ENCODE assay signal across 24 cellular contexts in the genomic region with DNA sequence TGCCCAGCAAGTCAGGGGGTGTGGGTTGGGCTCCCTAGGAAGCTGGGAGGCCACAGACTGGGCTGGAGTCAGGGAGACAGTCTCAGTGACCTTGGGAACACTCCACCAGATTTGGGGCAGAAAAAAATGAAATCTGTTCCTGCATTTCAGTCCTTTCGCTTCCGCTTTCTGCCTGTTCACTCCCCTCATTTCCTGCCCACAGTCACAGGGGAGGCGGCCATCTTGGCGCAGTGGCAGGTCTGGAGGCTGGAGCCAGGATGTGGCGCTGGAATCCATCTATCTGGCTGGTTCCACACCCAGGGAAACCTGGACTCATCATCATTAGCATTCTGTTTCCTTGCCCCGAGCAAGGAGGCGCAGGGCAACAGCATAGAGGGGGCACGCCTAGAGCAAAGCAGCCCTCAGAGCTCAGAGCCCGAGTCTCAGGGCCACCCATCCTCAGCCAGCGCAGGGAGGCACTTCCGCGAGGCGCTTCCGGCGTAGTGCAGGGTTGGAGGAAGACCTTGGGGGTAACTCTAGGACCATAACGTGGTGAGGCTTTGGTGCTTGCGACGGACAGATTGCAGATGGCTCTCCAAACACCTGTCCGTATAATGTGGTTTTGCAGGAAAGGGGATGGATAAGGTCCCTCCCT.
A peak's percentile ranks its signal among the peaks of the same experiment; 100 is the strongest.
DNase-seq lines count a peak whose midpoint lies in the region; ATAC-seq and TF ChIP-seq lines count a peak whose summit lies in the region.
"Had no signal": no experiment of that assay in that cellular context is flagged by ENCODE, and none has a peak within 500 bp of the region (broad histone marks: within the 10 kb centered on the region; RNA-seq: fewer than 3 reads in every experiment).

No MANE protein-coding gene starts in this region.

- H3K27ac Mint-ChIP-seq in GM23338 = no peak overlapping the region
- H3K27ac Mint-ChIP-seq in glutamatergic neuron (ENCODE audit: unreplicated experiment) = peak overlapping the region; percentile 43
- H3K27ac Mint-ChIP-seq in T-helper 2 cell treated with Interferon-gamma antibody and Interleukin-4, amounts not matched to agents 5 μg/mL and 100 μg/mL, for 36 hours = no peak overlapping the region
- no peak overlapping the region for H3K27ac Mint-ChIP-seq in activated CD4-positive, alpha-beta T cell treated with anti-CD3 and anti-CD28 coated beads, Interleukin-2, amount 10 ng/mL, durations not matched to agents 7 days and 5 days
- H3K27ac Mint-ChIP-seq: activated T-helper 17 cell treated with anti-CD3 and anti-CD28 coated beads, Interleukin-2, amount 50 U/mL, for 72 hours; nephron progenitor cell; stimulated activated naive CD8-positive, alpha-beta T cell treated with anti-CD3 and anti-CD28 coated beads, Interleukin-15, Interleukin-2, amounts not matched to agents 100 ng/mL and 50 ng/mL, for 24 hours had no signal

- H3K36me3 ChIP-seq in GM23338 (ENCODE audit: insufficient read depth) = no peaks in the 10 kb centered on the region
- H3K36me3 ChIP-seq: adrenal gland, prostate gland had no signal

- no peaks in the 10 kb centered on the region for H3K4me1 ChIP-seq in GM23338 (ENCODE audit: insufficient read depth)
- H3K4me1 ChIP-seq: adrenal gland, prostate gland had no signal

- no peak for ATAC-seq in GM23338
- ATAC-seq: activated T-helper 17 cell treated with anti-CD3 and anti-CD28 coated beads, Interleukin-2, amount 50 U/mL, for 72 hours had no signal

- H3K27me3 Mint-ChIP-seq in GM23338 (ENCODE audit: insufficient read depth, low read depth, poor library complexity) (peaks cover 9% of the 10 kb centered on the region), glutamatergic neuron (ENCODE audit: unreplicated experiment) (peaks cover 6% of the 10 kb centered on the region)
- H3K27me3 Mint-ChIP-seq in T-helper 2 cell treated with Interferon-gamma antibody and Interleukin-4, amounts not matched to agents 5 μg/mL and 100 μg/mL, for 36 hours (ENCODE audit: low read depth) = peaks cover 94% of the 10 kb centered on the region
- peaks cover 93% of the 10 kb centered on the region for H3K27me3 Mint-ChIP-seq in activated CD4-positive, alpha-beta T cell treated with anti-CD3 and anti-CD28 coated beads, Interleukin-2, amount 10 ng/mL, durations not matched to agents 7 days and 5 days

- H3K36me3 Mint-ChIP-seq in GM23338 (ENCODE audit: low read depth) (no peaks in the 10 kb centered on the region), glutamatergic neuron (ENCODE audit: unreplicated experiment) (no peaks in the 10 kb centered on the region)
- no peaks in the 10 kb centered on the region for H3K36me3 Mint-ChIP-seq in T-helper 2 cell treated with Interferon-gamma antibody and Interleukin-4, amounts not matched to agents 5 μg/mL and 100 μg/mL, for 36 hours (ENCODE audit: low read depth)
- no peaks in the 10 kb centered on the region for H3K36me3 Mint-ChIP-seq in activated CD4-positive, alpha-beta T cell treated with anti-CD3 and anti-CD28 coated beads, Interleukin-2, amount 10 ng/mL, durations not matched to agents 7 days and 5 days (ENCODE audit: low read depth)

- H3K9me3 Mint-ChIP-seq in GM23338 = no peaks in the 10 kb centered on the region; the same call in 2 of the 3 replicates
- peaks cover 2% of the 10 kb centered on the region for H3K9me3 Mint-ChIP-seq in glutamatergic neuron (ENCODE audit: unreplicated experiment)
- no peaks in the 10 kb centered on the region for H3K9me3 Mint-ChIP-seq in T-helper 2 cell treated with Interferon-gamma antibody and Interleukin-4, amounts not matched to agents 5 μg/mL and 100 μg/mL, for 36 hours
- no peaks in the 10 kb centered on the region for H3K9me3 Mint-ChIP-seq in activated CD4-positive, alpha-beta T cell treated with anti-CD3 and anti-CD28 coated beads, Interleukin-2, amount 10 ng/mL, durations not matched to agents 7 days and 5 days
- H3K9me3 Mint-ChIP-seq: activated T-helper 17 cell treated with anti-CD3 and anti-CD28 coated beads, Interleukin-2, amount 50 U/mL, for 72 hours; nephron progenitor cell had no signal

- no peaks in the 10 kb centered on the region for H3K79me2 ChIP-seq in GM23338 (replicated peaks; ENCODE audit: insufficient read depth)

- DNase-seq in CD1c-positive myeloid dendritic cell (ENCODE audit: extremely low spot score) (peak; percentile 62), GM23338 (ENCODE audit: low spot score) (no peak), RPMI8226 (peak; percentile 36), glutamatergic neuron (no peak), SW480 (ENCODE audit: low spot score) (no peak)
- no peak for DNase-seq in T-helper 2 cell treated with Interferon-gamma antibody and Interleukin-4, amounts not matched to agents 5 μg/mL and 100 μg/mL, for 36 hours (ENCODE audit: low spot score)
- DNase-seq in activated CD4-positive, alpha-beta T cell treated with anti-CD3 and anti-CD28 coated beads, Interleukin-2, amount 10 ng/mL, durations not matched to agents 7 days and 5 days = no peak
- no peak for DNase-seq in activated naive CD4-positive, alpha-beta T cell (lab: John Stamatoyannopoulos, UW)
- DNase-seq: AML-193; Calu3; caudate nucleus; HCEC 1CT; left cardiac atrium; MM.1S; NCI-H187; NCI-H2227 treated with DMSO at 0.1 percent for 48 hours; nephron progenitor cell; small intestine; stimulated activated CD4-positive, alpha-beta T cell treated with anti-CD3 and anti-CD28 coated beads, Interleukin-2, amount 100 ng/mL, for 48 hours had no signal

- no peaks in the 10 kb centered on the region for H3K27me3 ChIP-seq in GM23338 (ENCODE audit: insufficient read depth)
- H3K27me3 ChIP-seq: adrenal gland had no signal

- H3K4me2 ChIP-seq in GM23338 = no peak overlapping the region

- H3K9me2 ChIP-seq in GM23338 (ENCODE audit: insufficient read depth) = no peaks in the 10 kb centered on the region

- no peak overlapping the region for H3K27ac ChIP-seq in GM23338 (ENCODE audit: low read depth)
- H3K27ac ChIP-seq: adrenal gland, prostate gland, RWPE1 had no signal

- no peaks in the 10 kb centered on the region for H3F3A ChIP-seq in GM23338 (replicated peaks; ENCODE audit: low read depth)

- CTCF ChIA-PET in activated CD4-positive, alpha-beta T cell treated with anti-CD3 and anti-CD28 coated beads, Interleukin-2, amount 10 ng/mL, durations not matched to agents 7 days and 5 days (lab: Charles Lee) = no interaction called here

- POLR2A ChIA-PET in activated CD4-positive, alpha-beta T cell treated with anti-CD3 and anti-CD28 coated beads, Interleukin-2, amount 10 ng/mL, durations not matched to agents 7 days and 5 days (lab: Charles Lee) = no interaction called here

- H2AFZ ChIP-seq in GM23338 = peak overlapping the region; percentile 89

- H3K4me1 Mint-ChIP-seq in GM23338 (peaks cover 28% of the 10 kb centered on the region), glutamatergic neuron (ENCODE audit: low read depth, unreplicated experiment) (peaks cover 34% of the 10 kb centered on the region)
- peaks cover 13% of the 10 kb centered on the region for H3K4me1 Mint-ChIP-seq in T-helper 2 cell treated with Interferon-gamma antibody and Interleukin-4, amounts not matched to agents 5 μg/mL and 100 μg/mL, for 36 hours (ENCODE audit: low read depth)
- H3K4me1 Mint-ChIP-seq in activated CD4-positive, alpha-beta T cell treated with anti-CD3 and anti-CD28 coated beads, Interleukin-2, amount 10 ng/mL, durations not matched to agents 7 days and 5 days = peaks cover 14% of the 10 kb centered on the region

- no peaks in the 10 kb centered on the region for H4K20me1 ChIP-seq in GM23338 (replicated peaks; ENCODE audit: insufficient read depth)

- TF ChIP-seq CTCF in GM23338 (conservative IDR thresholded peaks at IDR 0.05; ENCODE audit: low read depth in 2 of 2) (0 out of 4 replicates have a peak, but pooled peaks of 1 of the 2 experiments have one; percentile 0), glutamatergic neuron (IDR thresholded peaks at IDR 0.05; ENCODE audit: partially characterized antibody, unreplicated experiment) (no peak)

- no peak overlapping the region for H3K4me3 ChIP-seq in GM23338
- H3K4me3 ChIP-seq: adrenal gland, prostate gland had no signal

- H3K4me3 Mint-ChIP-seq in GM23338 (no peak overlapping the region), glutamatergic neuron (ENCODE audit: unreplicated experiment) (no peak overlapping the region)
- no peak overlapping the region for H3K4me3 Mint-ChIP-seq in T-helper 2 cell treated with Interferon-gamma antibody and Interleukin-4, amounts not matched to agents 5 μg/mL and 100 μg/mL, for 36 hours
- no peak overlapping the region for H3K4me3 Mint-ChIP-seq in activated CD4-positive, alpha-beta T cell treated with anti-CD3 and anti-CD28 coated beads, Interleukin-2, amount 10 ng/mL, durations not matched to agents 7 days and 5 days
- H3K4me3 Mint-ChIP-seq: activated T-helper 17 cell treated with anti-CD3 and anti-CD28 coated beads, Interleukin-2, amount 50 U/mL, for 72 hours; nephron progenitor cell; stimulated activated naive CD8-positive, alpha-beta T cell treated with anti-CD3 and anti-CD28 coated beads, Interleukin-15, Interleukin-2, amounts not matched to agents 100 ng/mL and 50 ng/mL, for 24 hours had no signal

TF ChIP-seq in GM23338, 12 proteins besides CTCF, POLR2A, EP300 and RAD21:
- TF ChIP-seq EZH2phosphoT487 (IDR thresholded peaks at IDR 0.05; ENCODE audit: unreplicated experiment) (no peak), EZH2 (IDR thresholded peaks at IDR 0.05; ENCODE audit: low read depth, unreplicated experiment) (no peak)

Comparison
In these comparisons a context has a peak if more than half of its experiments do, and no peak if none do; other contexts are left out.
1. DNase-seq: peak in CD1c-positive myeloid dendritic cell (single experiment) and RPMI8226 (single experiment); none in GM23338 (single experiment), glutamatergic neuron (single experiment), T-helper 2 cell treated with Interferon-gamma antibody and Interleukin-4, amounts not matched to agents 5 μg/mL and 100 μg/mL, for 36 hours (single experiment), SW480 (single experiment), activated CD4-positive, alpha-beta T cell treated with anti-CD3 and anti-CD28 coated beads, Interleukin-2, amount 10 ng/mL, durations not matched to agents 7 days and 5 days (single experiment) and activated naive CD4-positive, alpha-beta T cell (0 of 4).